9 cellular contexts compared by ENCODE assay signal in genomic region chr1:223244366-223245103, GRCh38.
DNase-seq lines count a peak whose midpoint lies in the region; ATAC-seq and TF ChIP-seq lines count a peak whose summit lies in the region.
"Had no signal": no experiment of that assay in that cellular context is flagged by ENCODE, and none has a peak within 500 bp of the region (broad histone marks: within the 10 kb centered on the region; RNA-seq: fewer than 3 reads in every experiment).

No MANE protein-coding gene starts in this region.

- peak; percentile 21 for DNase-seq in activated CD4-positive, alpha-beta T cell treated with anti-CD3 and anti-CD28 coated beads for 48 hours
- no peak for DNase-seq in activated CD4-positive, alpha-beta T cell treated with anti-CD3 and anti-CD28 coated beads, Interleukin-2, amount 50 U/mL, for 4 hours
- DNase-seq in progenitor cell of endocrine pancreas (ENCODE audit: low spot score, unreplicated experiment): no peak
- DNase-seq in tibial nerve (ENCODE audit: low spot score in 2 of 2): no peak
- no peak for DNase-seq in AG20443 (ENCODE audit: low spot score)

- no peaks in the 10 kb centered on the region for H3K9me3 ChIP-seq in tibial nerve

- H3K27ac Mint-ChIP-seq in activated naive CD8-positive, alpha-beta T cell: peak overlapping the region; percentile 83
- H3K27ac Mint-ChIP-seq in progenitor cell of endocrine pancreas: peak overlapping the region; percentile 29

- peak; percentile 56 for ATAC-seq in HG03095 (IDR thresholded peaks at IDR 0.05; ENCODE audit: unreplicated experiment)
- no peak for ATAC-seq in GM19023 (IDR thresholded peaks at IDR 0.05; ENCODE audit: unreplicated experiment)

- TF ChIP-seq EP300 in tibial nerve (IDR thresholded peaks at IDR 0.05): no peak

- H3K27me3 Mint-ChIP-seq in activated naive CD8-positive, alpha-beta T cell: no peaks in the 10 kb centered on the region
- H3K27me3 Mint-ChIP-seq in progenitor cell of endocrine pancreas: peaks cover 22% of the 10 kb centered on the region

- H3K9me3 Mint-ChIP-seq in activated naive CD8-positive, alpha-beta T cell (ENCODE audit: low read depth): no peaks in the 10 kb centered on the region
- H3K9me3 Mint-ChIP-seq in progenitor cell of endocrine pancreas (ENCODE audit: low read depth): no peaks in the 10 kb centered on the region

- H3K36me3 ChIP-seq in tibial nerve: no peaks in the 10 kb centered on the region

- H3K4me3 Mint-ChIP-seq in activated naive CD8-positive, alpha-beta T cell: peak overlapping the region; percentile 21
- H3K4me3 Mint-ChIP-seq in progenitor cell of endocrine pancreas (ENCODE audit: low read depth): no peak overlapping the region

- H3K27ac ChIP-seq in tibial nerve: no peak overlapping the region
- H3K27ac ChIP-seq: SK-N-MC had no signal

- H3K27me3 ChIP-seq in tibial nerve: no peaks in the 10 kb centered on the region

- TF ChIP-seq CTCF in progenitor cell of endocrine pancreas (IDR thresholded peaks at IDR 0.05; ENCODE audit: unreplicated experiment) (peak; percentile 25), tibial nerve (IDR thresholded peaks at IDR 0.05) (peak in 1 of 5 experiments; percentile 27)

- 67 to 70% methylated on average over 4 of the region's 4 CpGs for WGBS in tibial nerve, 2 donors

- H3K36me3 Mint-ChIP-seq in activated naive CD8-positive, alpha-beta T cell: peaks cover 2% of the 10 kb centered on the region
- H3K36me3 Mint-ChIP-seq in progenitor cell of endocrine pancreas (ENCODE audit: insufficient read depth): no peaks in the 10 kb centered on the region

- TF ChIP-seq POLR2A in tibial nerve (IDR thresholded peaks at IDR 0.05): no peak

- no peaks in the 10 kb centered on the region for H3K4me1 ChIP-seq in tibial nerve

- no peak overlapping the region for H3K4me3 ChIP-seq in tibial nerve
- H3K4me3 ChIP-seq: SK-N-MC had no signal

- peaks cover 56% of the 10 kb centered on the region for H3K4me1 Mint-ChIP-seq in activated naive CD8-positive, alpha-beta T cell (ENCODE audit: low read depth)
- peaks cover 22% of the 10 kb centered on the region for H3K4me1 Mint-ChIP-seq in progenitor cell of endocrine pancreas (ENCODE audit: low read depth)
